Comparison of ENCODE assay signal across 24 cellular contexts in genomic region chr16:74249281-74249680, GRCh38.
"Had no signal": no experiment of that assay in that cellular context is flagged by ENCODE, and none has a peak within 500 bp of the region (broad histone marks: within the 10 kb centered on the region; RNA-seq: fewer than 3 reads in every experiment).

No MANE protein-coding gene starts in this region.

- H3K9me3 ChIP-seq: esophagus muscularis mucosa, gastroesophageal sphincter, left lung, lower lobe of right lung, pancreas, prostate gland, right lobe of liver, spleen, tibial artery, upper lobe of left lung, uterus had no signal

- ATAC-seq: gastroesophageal sphincter; left lung; lower lobe of right lung; pancreas; right lobe of liver; stimulated activated memory B cell treated with anti-CD40 and anti-IgM and Interleukin-4, amounts not matched to agents 10 μg/mL and 1 μg/mL and 100 μg/mL, for 72 hours had no signal

- H3K27me3 ChIP-seq: dorsolateral prefrontal cortex, esophagus muscularis mucosa, gastroesophageal sphincter, pancreas, right lobe of liver, tibial artery, upper lobe of left lung, uterus had no signal

- H3K36me3 ChIP-seq: esophagus muscularis mucosa, gastroesophageal sphincter, left lung, lower lobe of right lung, pancreas, prostate gland, right lobe of liver, spleen, tibial artery, upper lobe of left lung, uterus had no signal

- DNase-seq: cortex of kidney; dorsolateral prefrontal cortex; effector memory CD4-positive, alpha-beta T cell; immature natural killer cell; left lung; lower lobe of right lung; mesenchymal stem cell; naive B cell; occipital lobe; pancreas; retina; right lobe of liver; spleen; stimulated activated CD4-positive, alpha-beta T cell treated with anti-CD3 and anti-CD28 coated beads, Interleukin-15, amount 100 ng/mL, for 24 hours; stimulated activated CD4-positive, alpha-beta T cell treated with anti-CD3 and anti-CD28 coated beads, Interleukin-1b, Interleukin-23, amount 100 ng/mL, for 48 hours; stimulated activated CD4-positive, alpha-beta T cell treated with anti-CD3 and anti-CD28 coated beads, Interleukin-4, amount 100 ng/mL, for 24 hours; tibial artery; upper lobe of left lung; uterus had no signal

- H3K27ac ChIP-seq: dorsolateral prefrontal cortex, epithelial cell of prostate, esophagus muscularis mucosa, gastroesophageal sphincter, left lung, lower lobe of right lung, pancreas, prostate gland, right lobe of liver, spleen, tibial artery, upper lobe of left lung, uterus had no signal

- H3K4me1 ChIP-seq: esophagus muscularis mucosa, gastroesophageal sphincter, left lung, lower lobe of right lung, pancreas, prostate gland, right lobe of liver, spleen, tibial artery, upper lobe of left lung, uterus had no signal

- H3K4me3 ChIP-seq: dorsolateral prefrontal cortex, esophagus muscularis mucosa, gastroesophageal sphincter, left lung, lower lobe of right lung, pancreas, prostate gland, right lobe of liver, spleen, tibial artery, upper lobe of left lung, uterus had no signal
